1 cellular context compared by ENCODE assay signal in the genomic region with DNA sequence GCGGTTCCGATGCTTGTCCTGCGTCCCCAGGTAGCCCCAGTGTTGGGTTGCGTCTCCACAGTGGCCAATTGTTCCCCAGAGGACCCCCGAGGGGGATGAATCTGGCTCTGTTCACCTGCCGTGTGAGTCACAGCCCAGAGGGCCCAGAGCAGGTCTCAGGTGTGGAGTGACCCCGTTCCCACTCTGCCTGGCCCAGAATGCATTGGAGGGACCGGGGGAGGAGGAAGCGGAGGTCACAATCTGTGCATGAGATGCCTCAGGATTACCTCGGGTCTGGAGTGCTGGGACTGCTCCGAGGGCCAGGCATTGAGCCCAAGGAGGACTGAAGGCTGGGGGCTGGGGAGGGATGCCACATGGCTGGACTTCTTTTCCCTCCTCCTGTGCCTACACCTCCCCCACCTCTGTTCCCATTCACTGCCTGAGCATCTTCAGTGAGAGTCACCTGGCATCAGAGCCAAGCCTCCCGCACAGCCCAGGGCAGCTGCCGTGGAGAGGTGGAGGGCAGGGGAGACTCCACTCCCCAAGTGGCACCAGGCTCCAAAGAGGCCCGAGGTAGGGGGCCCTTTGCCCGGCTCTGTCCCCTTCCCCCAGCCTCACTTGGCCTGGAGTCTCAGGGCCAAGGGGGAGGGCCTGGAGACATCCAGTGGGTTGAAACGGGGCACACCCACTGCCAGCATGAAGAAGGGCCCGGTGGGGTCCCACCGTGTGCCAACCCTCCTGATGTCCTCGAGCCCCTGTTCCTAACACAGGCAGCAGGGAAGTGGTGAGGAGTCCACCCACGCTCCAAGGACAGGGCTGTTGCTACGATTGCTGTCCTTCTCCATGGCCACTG.
TF ChIP-seq lines count a peak whose summit lies in the region.

No MANE protein-coding gene starts in this region.

TF ChIP-seq in GM23338, 12 proteins besides CTCF, POLR2A, EP300 and RAD21 (continued from another document):
- TF ChIP-seq, protein P1, sequence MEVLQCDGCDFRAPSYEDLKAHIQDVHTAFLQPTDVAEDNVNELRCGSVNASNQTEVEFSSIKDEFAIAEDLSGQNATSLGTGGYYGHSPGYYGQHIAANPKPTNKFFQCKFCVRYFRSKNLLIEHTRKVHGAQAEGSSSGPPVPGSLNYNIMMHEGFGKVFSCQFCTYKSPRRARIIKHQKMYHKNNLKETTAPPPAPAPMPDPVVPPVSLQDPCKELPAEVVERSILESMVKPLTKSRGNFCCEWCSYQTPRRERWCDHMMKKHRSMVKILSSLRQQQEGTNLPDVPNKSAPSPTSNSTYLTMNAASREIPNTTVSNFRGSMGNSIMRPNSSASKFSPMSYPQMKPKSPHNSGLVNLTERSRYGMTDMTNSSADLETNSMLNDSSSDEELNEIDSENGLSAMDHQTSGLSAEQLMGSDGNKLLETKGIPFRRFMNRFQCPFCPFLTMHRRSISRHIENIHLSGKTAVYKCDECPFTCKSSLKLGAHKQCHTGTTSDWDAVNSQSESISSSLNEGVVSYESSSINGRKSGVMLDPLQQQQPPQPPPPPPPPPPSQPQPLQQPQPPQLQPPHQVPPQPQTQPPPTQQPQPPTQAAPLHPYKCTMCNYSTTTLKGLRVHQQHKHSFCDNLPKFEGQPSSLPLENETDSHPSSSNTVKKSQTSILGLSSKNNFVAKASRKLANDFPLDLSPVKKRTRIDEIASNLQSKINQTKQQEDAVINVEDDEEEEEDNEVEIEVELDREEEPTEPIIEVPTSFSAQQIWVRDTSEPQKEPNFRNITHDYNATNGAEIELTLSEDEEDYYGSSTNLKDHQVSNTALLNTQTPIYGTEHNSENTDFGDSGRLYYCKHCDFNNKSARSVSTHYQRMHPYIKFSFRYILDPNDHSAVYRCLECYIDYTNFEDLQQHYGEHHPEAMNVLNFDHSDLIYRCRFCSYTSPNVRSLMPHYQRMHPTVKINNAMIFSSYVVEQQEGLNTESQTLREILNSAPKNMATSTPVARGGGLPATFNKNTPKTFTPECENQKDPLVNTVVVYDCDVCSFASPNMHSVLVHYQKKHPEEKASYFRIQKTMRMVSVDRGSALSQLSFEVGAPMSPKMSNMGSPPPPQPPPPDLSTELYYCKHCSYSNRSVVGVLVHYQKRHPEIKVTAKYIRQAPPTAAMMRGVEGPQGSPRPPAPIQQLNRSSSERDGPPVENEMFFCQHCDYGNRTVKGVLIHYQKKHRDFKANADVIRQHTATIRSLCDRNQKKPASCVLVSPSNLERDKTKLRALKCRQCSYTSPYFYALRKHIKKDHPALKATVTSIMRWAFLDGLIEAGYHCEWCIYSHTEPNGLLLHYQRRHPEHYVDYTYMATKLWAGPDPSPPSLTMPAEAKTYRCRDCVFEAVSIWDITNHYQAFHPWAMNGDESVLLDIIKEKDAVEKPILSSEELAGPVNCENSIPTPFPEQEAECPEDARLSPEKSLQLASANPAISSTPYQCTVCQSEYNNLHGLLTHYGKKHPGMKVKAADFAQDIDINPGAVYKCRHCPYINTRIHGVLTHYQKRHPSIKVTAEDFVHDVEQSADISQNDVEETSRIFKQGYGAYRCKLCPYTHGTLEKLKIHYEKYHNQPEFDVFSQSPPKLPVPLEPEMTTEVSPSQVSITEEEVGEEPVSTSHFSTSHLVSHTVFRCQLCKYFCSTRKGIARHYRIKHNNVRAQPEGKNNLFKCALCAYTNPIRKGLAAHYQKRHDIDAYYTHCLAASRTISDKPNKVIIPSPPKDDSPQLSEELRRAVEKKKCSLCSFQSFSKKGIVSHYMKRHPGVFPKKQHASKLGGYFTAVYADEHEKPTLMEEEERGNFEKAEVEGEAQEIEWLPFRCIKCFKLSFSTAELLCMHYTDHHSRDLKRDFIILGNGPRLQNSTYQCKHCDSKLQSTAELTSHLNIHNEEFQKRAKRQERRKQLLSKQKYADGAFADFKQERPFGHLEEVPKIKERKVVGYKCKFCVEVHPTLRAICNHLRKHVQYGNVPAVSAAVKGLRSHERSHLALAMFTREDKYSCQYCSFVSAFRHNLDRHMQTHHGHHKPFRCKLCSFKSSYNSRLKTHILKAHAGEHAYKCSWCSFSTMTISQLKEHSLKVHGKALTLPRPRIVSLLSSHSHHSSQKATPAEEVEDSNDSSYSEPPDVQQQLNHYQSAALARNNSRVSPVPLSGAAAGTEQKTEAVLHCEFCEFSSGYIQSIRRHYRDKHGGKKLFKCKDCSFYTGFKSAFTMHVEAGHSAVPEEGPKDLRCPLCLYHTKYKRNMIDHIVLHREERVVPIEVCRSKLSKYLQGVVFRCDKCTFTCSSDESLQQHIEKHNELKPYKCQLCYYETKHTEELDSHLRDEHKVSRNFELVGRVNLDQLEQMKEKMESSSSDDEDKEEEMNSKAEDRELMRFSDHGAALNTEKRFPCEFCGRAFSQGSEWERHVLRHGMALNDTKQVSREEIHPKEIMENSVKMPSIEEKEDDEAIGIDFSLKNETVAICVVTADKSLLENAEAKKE (CRISPR knock-in tag; IDR thresholded peaks at IDR 0.05): no peak
